In the genomic region with DNA sequence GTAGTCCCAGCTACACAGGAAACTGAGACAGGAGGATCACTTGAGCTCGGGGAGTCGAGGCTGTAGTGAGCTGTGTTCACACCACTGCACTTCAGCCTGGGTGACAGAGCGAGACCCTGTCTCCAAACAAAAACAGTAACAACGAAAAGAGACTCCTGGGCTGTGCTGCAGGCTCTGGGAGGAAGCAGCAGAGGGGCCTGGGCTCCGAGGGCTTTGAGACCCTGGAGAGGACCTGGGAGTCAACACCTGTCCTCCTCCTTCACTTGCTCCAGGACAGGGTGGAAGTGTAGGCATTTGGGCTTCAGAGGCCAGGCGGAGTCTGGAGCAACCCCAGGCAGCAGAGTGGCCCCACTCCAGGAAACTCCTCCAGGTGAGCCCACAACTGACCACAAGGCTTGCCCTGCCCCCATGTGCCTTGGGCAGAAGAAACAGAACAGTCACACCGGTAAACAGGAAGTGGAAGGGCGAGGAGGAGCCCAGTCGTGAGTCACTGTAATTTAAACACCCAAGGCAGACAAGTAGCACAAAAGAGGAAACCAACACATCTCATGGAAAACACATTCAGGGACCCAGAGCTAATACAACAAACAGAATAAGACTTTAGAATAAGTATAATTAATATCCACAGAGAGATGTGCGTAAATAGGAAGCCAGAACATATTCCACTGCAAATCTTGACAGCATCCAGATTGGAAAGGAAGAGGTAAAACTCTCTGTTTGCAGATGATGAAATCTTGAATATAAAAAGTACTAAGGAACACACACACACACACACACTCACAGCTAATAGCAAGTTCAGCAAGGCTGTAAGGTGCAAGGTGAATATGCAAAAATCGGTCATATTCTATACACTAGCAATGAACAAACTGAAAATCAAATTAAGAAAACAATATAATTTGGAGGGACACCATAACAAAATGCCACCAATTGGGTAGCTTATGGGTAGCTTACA, we compare ENCODE assay signal across 1 cellular context.
TF ChIP-seq lines count a peak whose summit lies in the region.

No MANE protein-coding gene starts in this region.

TF ChIP-seq in K562, 482 proteins besides CTCF, POLR2A, EP300 and RAD21 (continued from another document and continues in another):
- no peak for TF ChIP-seq TAL1 (IDR thresholded peaks at IDR 0.05)
- TF ChIP-seq CREM (IDR thresholded peaks at IDR 0.05; ENCODE audit: low read depth) = peak; percentile 69; the same call in 1 of the 2 replicates
- TF ChIP-seq MEIS2 (IDR thresholded peaks at IDR 0.05; ENCODE audit: partially characterized antibody) = no peak
- TF ChIP-seq CREBBP (IDR thresholded peaks at IDR 0.05; ENCODE audit: low read depth, low read length) = no peak
- no peak for TF ChIP-seq ZNF217 (CRISPR knock-in tag; IDR thresholded peaks at IDR 0.05)
- no peak for TF ChIP-seq ZNF551 (CRISPR knock-in tag; IDR thresholded peaks at IDR 0.05)
- no peak for TF ChIP-seq ZFX (CRISPR knock-in tag; IDR thresholded peaks at IDR 0.05)
- no peak for TF ChIP-seq COPS2 (conservative IDR thresholded peaks at IDR 0.05)
- TF ChIP-seq, protein P1, sequence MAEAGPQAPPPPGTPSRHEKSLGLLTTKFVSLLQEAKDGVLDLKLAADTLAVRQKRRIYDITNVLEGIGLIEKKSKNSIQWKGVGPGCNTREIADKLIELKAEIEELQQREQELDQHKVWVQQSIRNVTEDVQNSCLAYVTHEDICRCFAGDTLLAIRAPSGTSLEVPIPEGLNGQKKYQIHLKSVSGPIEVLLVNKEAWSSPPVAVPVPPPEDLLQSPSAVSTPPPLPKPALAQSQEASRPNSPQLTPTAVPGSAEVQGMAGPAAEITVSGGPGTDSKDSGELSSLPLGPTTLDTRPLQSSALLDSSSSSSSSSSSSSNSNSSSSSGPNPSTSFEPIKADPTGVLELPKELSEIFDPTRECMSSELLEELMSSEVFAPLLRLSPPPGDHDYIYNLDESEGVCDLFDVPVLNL (CRISPR knock-in tag; IDR thresholded peaks at IDR 0.05; ENCODE audit: low read depth) = no peak
- TF ChIP-seq FOXA3 (CRISPR knock-in tag; conservative IDR thresholded peaks at IDR 0.05 in 1 of 2, IDR thresholded peaks at IDR 0.05 in 1 of 2) = no peak
- TF ChIP-seq BCOR (IDR thresholded peaks at IDR 0.05) = no peak
- TF ChIP-seq, protein P2, sequence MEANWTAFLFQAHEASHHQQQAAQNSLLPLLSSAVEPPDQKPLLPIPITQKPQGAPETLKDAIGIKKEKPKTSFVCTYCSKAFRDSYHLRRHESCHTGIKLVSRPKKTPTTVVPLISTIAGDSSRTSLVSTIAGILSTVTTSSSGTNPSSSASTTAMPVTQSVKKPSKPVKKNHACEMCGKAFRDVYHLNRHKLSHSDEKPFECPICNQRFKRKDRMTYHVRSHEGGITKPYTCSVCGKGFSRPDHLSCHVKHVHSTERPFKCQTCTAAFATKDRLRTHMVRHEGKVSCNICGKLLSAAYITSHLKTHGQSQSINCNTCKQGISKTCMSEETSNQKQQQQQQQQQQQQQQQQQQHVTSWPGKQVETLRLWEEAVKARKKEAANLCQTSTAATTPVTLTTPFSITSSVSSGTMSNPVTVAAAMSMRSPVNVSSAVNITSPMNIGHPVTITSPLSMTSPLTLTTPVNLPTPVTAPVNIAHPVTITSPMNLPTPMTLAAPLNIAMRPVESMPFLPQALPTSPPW (CRISPR knock-in tag; IDR thresholded peaks at IDR 0.05) = peak; percentile 39; the same call in 1 of the 2 replicates
- TF ChIP-seq ZBED1 (IDR thresholded peaks at IDR 0.05) = no peak
- TF ChIP-seq TBP (optimal IDR thresholded peaks at IDR 0.05; ENCODE audit: low read depth, low read length) = no peak
- TF ChIP-seq SMAD2 (IDR thresholded peaks at IDR 0.05; ENCODE audit: low read depth, low read length) = no peak
- no peak for TF ChIP-seq MTA2 (IDR thresholded peaks at IDR 0.05; ENCODE audit: low read depth)
- TF ChIP-seq, protein P3, sequence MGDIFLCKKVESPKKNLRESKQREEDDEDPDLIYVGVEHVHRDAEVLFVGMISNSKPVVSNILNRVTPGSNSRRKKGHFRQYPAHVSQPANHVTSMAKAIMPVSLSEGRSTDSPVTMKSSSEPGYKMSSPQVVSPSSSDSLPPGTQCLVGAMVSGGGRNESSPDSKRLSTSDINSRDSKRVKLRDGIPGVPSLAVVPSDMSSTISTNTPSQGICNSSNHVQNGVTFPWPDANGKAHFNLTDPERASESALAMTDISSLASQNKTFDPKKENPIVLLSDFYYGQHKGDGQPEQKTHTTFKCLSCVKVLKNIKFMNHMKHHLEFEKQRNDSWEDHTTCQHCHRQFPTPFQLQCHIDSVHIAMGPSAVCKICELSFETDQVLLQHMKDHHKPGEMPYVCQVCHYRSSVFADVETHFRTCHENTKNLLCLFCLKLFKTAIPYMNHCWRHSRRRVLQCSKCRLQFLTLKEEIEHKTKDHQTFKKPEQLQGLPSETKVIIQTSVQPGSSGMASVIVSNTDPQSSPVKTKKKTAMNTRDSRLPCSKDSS (IDR thresholded peaks at IDR 0.05; ENCODE audit: low read depth, partially characterized antibody) = no peak
- TF ChIP-seq MAFG (tag; conservative IDR thresholded peaks at IDR 0.05) = no peak
- TF ChIP-seq BCL6 (CRISPR knock-in tag; IDR thresholded peaks at IDR 0.05) = no peak
- TF ChIP-seq NRF1 (conservative IDR thresholded peaks at IDR 0.05 in 1 of 2, IDR thresholded peaks at IDR 0.05 in 1 of 2) = peak; percentile 18 to 23; a peak in 3 of 4 replicates
- TF ChIP-seq, protein P4, sequence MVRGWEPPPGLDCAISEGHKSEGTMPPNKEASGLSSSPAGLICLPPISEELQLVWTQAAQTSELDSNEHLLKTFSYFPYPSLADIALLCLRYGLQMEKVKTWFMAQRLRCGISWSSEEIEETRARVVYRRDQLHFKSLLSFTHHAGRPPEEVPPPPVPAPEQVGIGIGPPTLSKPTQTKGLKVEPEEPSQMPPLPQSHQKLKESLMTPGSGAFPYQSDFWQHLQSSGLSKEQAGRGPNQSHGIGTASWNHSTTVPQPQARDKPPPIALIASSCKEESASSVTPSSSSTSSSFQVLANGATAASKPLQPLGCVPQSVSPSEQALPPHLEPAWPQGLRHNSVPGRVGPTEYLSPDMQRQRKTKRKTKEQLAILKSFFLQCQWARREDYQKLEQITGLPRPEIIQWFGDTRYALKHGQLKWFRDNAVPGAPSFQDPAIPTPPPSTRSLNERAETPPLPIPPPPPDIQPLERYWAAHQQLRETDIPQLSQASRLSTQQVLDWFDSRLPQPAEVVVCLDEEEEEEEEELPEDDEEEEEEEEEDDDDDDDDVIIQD (CRISPR knock-in tag; IDR thresholded peaks at IDR 0.05) = no peak
- TF ChIP-seq SRSF1 (IDR thresholded peaks at IDR 0.05; ENCODE audit: low read depth, low read length) = no peak
- TF ChIP-seq, protein P5, sequence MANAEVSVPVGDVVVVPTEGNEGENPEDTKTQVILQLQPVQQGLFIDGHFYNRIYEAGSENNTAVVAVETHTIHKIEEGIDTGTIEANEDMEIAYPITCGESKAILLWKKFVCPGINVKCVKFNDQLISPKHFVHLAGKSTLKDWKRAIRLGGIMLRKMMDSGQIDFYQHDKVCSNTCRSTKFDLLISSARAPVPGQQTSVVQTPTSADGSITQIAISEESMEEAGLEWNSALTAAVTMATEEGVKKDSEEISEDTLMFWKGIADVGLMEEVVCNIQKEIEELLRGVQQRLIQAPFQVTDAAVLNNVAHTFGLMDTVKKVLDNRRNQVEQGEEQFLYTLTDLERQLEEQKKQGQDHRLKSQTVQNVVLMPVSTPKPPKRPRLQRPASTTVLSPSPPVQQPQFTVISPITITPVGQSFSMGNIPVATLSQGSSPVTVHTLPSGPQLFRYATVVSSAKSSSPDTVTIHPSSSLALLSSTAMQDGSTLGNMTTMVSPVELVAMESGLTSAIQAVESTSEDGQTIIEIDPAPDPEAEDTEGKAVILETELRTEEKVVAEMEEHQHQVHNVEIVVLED (CRISPR knock-in tag; IDR thresholded peaks at IDR 0.05) = no peak
- TF ChIP-seq CBX8 (IDR thresholded peaks at IDR 0.05; ENCODE audit: borderline replicate concordance, extremely low read depth, low read depth, low read length, poor library complexity, severe bottlenecking) = no peak
- TF ChIP-seq ZNF239 (CRISPR knock-in tag; IDR thresholded peaks at IDR 0.05) = no peak
- TF ChIP-seq CEBPB (tag; IDR thresholded peaks at IDR 0.05) = no peak
- peak; percentile 74 for TF ChIP-seq GABPA (tag; conservative IDR thresholded peaks at IDR 0.05; ENCODE audit: low read depth)
- TF ChIP-seq, protein P6, sequence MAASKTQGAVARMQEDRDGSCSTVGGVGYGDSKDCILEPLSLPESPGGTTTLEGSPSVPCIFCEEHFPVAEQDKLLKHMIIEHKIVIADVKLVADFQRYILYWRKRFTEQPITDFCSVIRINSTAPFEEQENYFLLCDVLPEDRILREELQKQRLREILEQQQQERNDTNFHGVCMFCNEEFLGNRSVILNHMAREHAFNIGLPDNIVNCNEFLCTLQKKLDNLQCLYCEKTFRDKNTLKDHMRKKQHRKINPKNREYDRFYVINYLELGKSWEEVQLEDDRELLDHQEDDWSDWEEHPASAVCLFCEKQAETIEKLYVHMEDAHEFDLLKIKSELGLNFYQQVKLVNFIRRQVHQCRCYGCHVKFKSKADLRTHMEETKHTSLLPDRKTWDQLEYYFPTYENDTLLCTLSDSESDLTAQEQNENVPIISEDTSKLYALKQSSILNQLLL (CRISPR knock-in tag; IDR thresholded peaks at IDR 0.05; ENCODE audit: borderline replicate concordance) = no peak
- TF ChIP-seq, protein P7, sequence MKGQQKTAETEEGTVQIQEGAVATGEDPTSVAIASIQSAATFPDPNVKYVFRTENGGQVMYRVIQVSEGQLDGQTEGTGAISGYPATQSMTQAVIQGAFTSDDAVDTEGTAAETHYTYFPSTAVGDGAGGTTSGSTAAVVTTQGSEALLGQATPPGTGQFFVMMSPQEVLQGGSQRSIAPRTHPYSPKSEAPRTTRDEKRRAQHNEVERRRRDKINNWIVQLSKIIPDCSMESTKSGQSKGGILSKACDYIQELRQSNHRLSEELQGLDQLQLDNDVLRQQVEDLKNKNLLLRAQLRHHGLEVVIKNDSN (CRISPR knock-in tag; IDR thresholded peaks at IDR 0.05) = no peak
- no peak for TF ChIP-seq ZBTB17 (CRISPR knock-in tag; IDR thresholded peaks at IDR 0.05)
- TF ChIP-seq CTBP1 (IDR thresholded peaks at IDR 0.05; ENCODE audit: borderline replicate concordance) = peak; percentile 80
- peak; percentile 90 for TF ChIP-seq ZEB2 (IDR thresholded peaks at IDR 0.05)
- TF ChIP-seq FOSL1 (tag; conservative IDR thresholded peaks at IDR 0.05) = peak; percentile 89
- TF ChIP-seq, protein P8, sequence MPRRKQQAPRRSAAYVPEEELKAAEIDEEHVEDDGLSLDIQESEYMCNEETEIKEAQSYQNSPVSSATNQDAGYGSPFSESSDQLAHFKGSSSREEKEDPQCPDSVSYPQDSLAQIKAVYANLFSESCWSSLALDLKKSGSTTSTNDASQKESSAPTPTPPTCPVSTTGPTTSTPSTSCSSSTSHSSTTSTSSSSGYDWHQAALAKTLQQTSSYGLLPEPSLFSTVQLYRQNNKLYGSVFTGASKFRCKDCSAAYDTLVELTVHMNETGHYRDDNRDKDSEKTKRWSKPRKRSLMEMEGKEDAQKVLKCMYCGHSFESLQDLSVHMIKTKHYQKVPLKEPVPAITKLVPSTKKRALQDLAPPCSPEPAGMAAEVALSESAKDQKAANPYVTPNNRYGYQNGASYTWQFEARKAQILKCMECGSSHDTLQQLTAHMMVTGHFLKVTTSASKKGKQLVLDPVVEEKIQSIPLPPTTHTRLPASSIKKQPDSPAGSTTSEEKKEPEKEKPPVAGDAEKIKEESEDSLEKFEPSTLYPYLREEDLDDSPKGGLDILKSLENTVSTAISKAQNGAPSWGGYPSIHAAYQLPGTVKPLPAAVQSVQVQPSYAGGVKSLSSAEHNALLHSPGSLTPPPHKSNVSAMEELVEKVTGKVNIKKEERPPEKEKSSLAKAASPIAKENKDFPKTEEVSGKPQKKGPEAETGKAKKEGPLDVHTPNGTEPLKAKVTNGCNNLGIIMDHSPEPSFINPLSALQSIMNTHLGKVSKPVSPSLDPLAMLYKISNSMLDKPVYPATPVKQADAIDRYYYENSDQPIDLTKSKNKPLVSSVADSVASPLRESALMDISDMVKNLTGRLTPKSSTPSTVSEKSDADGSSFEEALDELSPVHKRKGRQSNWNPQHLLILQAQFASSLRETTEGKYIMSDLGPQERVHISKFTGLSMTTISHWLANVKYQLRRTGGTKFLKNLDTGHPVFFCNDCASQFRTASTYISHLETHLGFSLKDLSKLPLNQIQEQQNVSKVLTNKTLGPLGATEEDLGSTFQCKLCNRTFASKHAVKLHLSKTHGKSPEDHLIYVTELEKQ (CRISPR knock-in tag; IDR thresholded peaks at IDR 0.05) = no peak
- TF ChIP-seq POLR3G (IDR thresholded peaks at IDR 0.05; ENCODE audit: extremely low read depth, insufficient read length, insufficient replicate concordance) = no peak
- no peak for TF ChIP-seq KDM4B (IDR thresholded peaks at IDR 0.05; ENCODE audit: borderline replicate concordance in 2 of 2, low read depth in 1 of 2)
- TF ChIP-seq, protein P9, sequence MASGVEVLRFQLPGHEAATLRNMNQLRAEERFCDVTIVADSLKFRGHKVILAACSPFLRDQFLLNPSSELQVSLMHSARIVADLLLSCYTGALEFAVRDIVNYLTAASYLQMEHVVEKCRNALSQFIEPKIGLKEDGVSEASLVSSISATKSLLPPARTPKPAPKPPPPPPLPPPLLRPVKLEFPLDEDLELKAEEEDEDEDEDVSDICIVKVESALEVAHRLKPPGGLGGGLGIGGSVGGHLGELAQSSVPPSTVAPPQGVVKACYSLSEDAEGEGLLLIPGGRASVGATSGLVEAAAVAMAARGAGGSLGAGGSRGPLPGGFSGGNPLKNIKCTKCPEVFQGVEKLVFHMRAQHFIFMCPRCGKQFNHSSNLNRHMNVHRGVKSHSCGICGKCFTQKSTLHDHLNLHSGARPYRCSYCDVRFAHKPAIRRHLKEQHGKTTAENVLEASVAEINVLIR (CRISPR knock-in tag; IDR thresholded peaks at IDR 0.05) = no peak
- TF ChIP-seq KDM2B (CRISPR knock-in tag; IDR thresholded peaks at IDR 0.05) = no peak
- TF ChIP-seq MAFF (IDR thresholded peaks at IDR 0.05; ENCODE audit: low read length) = no peak
- no peak for TF ChIP-seq WHSC1 (IDR thresholded peaks at IDR 0.05; ENCODE audit: low read length)
- TF ChIP-seq, protein P10, sequence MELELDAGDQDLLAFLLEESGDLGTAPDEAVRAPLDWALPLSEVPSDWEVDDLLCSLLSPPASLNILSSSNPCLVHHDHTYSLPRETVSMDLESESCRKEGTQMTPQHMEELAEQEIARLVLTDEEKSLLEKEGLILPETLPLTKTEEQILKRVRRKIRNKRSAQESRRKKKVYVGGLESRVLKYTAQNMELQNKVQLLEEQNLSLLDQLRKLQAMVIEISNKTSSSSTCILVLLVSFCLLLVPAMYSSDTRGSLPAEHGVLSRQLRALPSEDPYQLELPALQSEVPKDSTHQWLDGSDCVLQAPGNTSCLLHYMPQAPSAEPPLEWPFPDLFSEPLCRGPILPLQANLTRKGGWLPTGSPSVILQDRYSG (tag; conservative IDR thresholded peaks at IDR 0.05; ENCODE audit: low read depth) = no peak
- TF ChIP-seq ESRRA (IDR thresholded peaks at IDR 0.05; ENCODE audit: borderline replicate concordance, low read depth) = peak; percentile 24; the same call in 1 of the 2 replicates
- no peak for TF ChIP-seq ZNF79 (CRISPR knock-in tag; IDR thresholded peaks at IDR 0.05; ENCODE audit: low read depth)
- no peak for TF ChIP-seq SIRT6 (IDR thresholded peaks at IDR 0.05; ENCODE audit: low read depth, low read length)
- no peak for TF ChIP-seq KDM1A (IDR thresholded peaks at IDR 0.05)
- 0 out of 2 replicates have a peak, but pooled peaks have one; percentile 47 for TF ChIP-seq FOXP1 (CRISPR knock-in tag; IDR thresholded peaks at IDR 0.05)
- TF ChIP-seq, protein P11, sequence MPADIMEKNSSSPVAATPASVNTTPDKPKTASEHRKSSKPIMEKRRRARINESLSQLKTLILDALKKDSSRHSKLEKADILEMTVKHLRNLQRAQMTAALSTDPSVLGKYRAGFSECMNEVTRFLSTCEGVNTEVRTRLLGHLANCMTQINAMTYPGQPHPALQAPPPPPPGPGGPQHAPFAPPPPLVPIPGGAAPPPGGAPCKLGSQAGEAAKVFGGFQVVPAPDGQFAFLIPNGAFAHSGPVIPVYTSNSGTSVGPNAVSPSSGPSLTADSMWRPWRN (IDR thresholded peaks at IDR 0.05; ENCODE audit: low read depth) = no peak
